Comparison of ENCODE assay signal across 23 cellular contexts in the genomic region with DNA sequence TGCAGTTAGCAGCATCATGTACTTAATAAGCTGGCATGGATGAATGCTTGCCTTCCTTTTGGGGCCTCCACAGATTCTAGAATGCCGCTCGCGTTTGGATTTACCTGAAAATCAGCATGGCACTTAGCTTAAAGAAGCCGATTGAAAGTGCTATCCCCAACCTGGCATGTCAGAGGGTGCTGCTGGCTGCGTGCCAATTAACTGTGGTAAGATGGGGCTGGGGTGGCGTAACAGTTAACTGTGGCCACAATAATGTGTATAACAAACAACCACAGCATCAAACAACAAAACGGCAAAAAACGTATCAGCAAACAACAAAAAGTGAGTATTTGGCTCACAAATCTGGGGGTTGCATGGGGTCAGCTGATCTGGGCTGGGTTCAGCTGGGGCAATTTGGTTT.
A peak's percentile ranks its signal among the peaks of the same experiment; 100 is the strongest.
DNase-seq lines count a peak whose midpoint lies in the region; FAIRE-seq and TF ChIP-seq lines count a peak whose summit lies in the region.
"Had no signal": no experiment of that assay in that cellular context is flagged by ENCODE, and none has a peak within 500 bp of the region (broad histone marks: within the 10 kb centered on the region; RNA-seq: fewer than 3 reads in every experiment).

No MANE protein-coding gene starts in this region.

- H3K27me3 ChIP-seq in astrocyte (ENCODE audit: insufficient read depth, low read length) (no peaks in the 10 kb centered on the region), smooth muscle cell (ENCODE audit: low read depth) (no peaks in the 10 kb centered on the region)
- H3K27me3 ChIP-seq: BE2C; BLaER1 treated with 17β-estradiol and CSF1 and Interleukin-3, amounts not matched to agents 10 nM and 100 nM had no signal

- H3K36me3 Mint-ChIP-seq in astrocyte (ENCODE audit: low read depth, unreplicated experiment) = no peaks in the 10 kb centered on the region
- H3K36me3 Mint-ChIP-seq: CD14-positive monocyte; CD8-positive, alpha-beta memory T cell had no signal

- no peak overlapping the region for H3K27ac Mint-ChIP-seq in astrocyte (ENCODE audit: unreplicated experiment)
- H3K27ac Mint-ChIP-seq: CD14-positive monocyte; CD4-positive, alpha-beta T cell; CD8-positive, alpha-beta memory T cell; GM23338; H9 had no signal

- H3K9me3 Mint-ChIP-seq in astrocyte (ENCODE audit: unreplicated experiment) = no peaks in the 10 kb centered on the region
- H3K9me3 Mint-ChIP-seq: CD4-positive, alpha-beta T cell; GM23338 had no signal

- H3K27ac ChIP-seq in astrocyte (ENCODE audit: low read depth, low read length) (no peak overlapping the region), smooth muscle cell (ENCODE audit: low read depth) (no peak overlapping the region)
- H3K27ac ChIP-seq: A549; BLaER1 treated with 17β-estradiol and CSF1 and Interleukin-3, amounts not matched to agents 10 nM and 100 nM had no signal

- H2AFZ ChIP-seq in astrocyte (ENCODE audit: low read depth, low read length) = no peak overlapping the region
- H2AFZ ChIP-seq in smooth muscle cell (ENCODE audit: low read depth) = no peak overlapping the region
- H2AFZ ChIP-seq: GM23338 had no signal

- no peak overlapping the region for H3K4me2 ChIP-seq in astrocyte (ENCODE audit: low read length)
- H3K4me2 ChIP-seq in smooth muscle cell = no peak overlapping the region
- H3K4me2 ChIP-seq: A549; BLaER1 treated with 17β-estradiol and CSF1 and Interleukin-3, amounts not matched to agents 10 nM and 100 nM; GM23338 had no signal

- H3K9ac ChIP-seq in astrocyte (ENCODE audit: low read length) (no peak overlapping the region), smooth muscle cell (ENCODE audit: low read depth) (no peak overlapping the region)
- H3K9ac ChIP-seq: BLaER1 treated with 17β-estradiol and CSF1 and Interleukin-3, amounts not matched to agents 10 nM and 100 nM had no signal

- no peaks in the 10 kb centered on the region for H3K4me1 ChIP-seq in astrocyte (ENCODE audit: insufficient read depth, low read length)
- H3K4me1 ChIP-seq in smooth muscle cell (ENCODE audit: low read depth) = no peaks in the 10 kb centered on the region
- H3K4me1 ChIP-seq: A549; BE2C; BLaER1 treated with 17β-estradiol and CSF1 and Interleukin-3, amounts not matched to agents 10 nM and 100 nM had no signal

- H4K20me1 ChIP-seq in astrocyte (ENCODE audit: insufficient read depth, low read length) (no peaks in the 10 kb centered on the region), smooth muscle cell (ENCODE audit: low read depth) (no peaks in the 10 kb centered on the region)
- H4K20me1 ChIP-seq: BLaER1 treated with 17β-estradiol and CSF1 and Interleukin-3, amounts not matched to agents 10 nM and 100 nM had no signal

- no peak for TF ChIP-seq CTCF in astrocyte (IDR thresholded peaks at IDR 0.05; ENCODE audit: insufficient read depth, low read depth, low read length)
- no peak for TF ChIP-seq CTCF in GM10266 (IDR thresholded peaks at IDR 0.05; ENCODE audit: control insufficient read depth, insufficient read depth, low read depth, missing control alignments)
- no peak for TF ChIP-seq CTCF in smooth muscle cell (IDR thresholded peaks at IDR 0.05; ENCODE audit: borderline replicate concordance, insufficient read depth, poor library complexity, severe bottlenecking)

- H3K9me3 ChIP-seq in astrocyte (ENCODE audit: insufficient read depth, low read depth, low read length) (no peaks in the 10 kb centered on the region), smooth muscle cell (replicated peaks; ENCODE audit: low read depth) (no peaks in the 10 kb centered on the region)
- H3K9me3 ChIP-seq: A549, BE2C had no signal

- H3K36me3 ChIP-seq in astrocyte (ENCODE audit: insufficient read depth, low read length) (no peaks in the 10 kb centered on the region), smooth muscle cell (ENCODE audit: low read depth) (no peaks in the 10 kb centered on the region)
- H3K36me3 ChIP-seq: BE2C; BLaER1 treated with 17β-estradiol and CSF1 and Interleukin-3, amounts not matched to agents 10 nM and 100 nM had no signal

- H3K79me2 ChIP-seq in astrocyte (ENCODE audit: insufficient read depth, low read length) (no peaks in the 10 kb centered on the region), smooth muscle cell (ENCODE audit: low read depth) (no peaks in the 10 kb centered on the region)

- WGBS in smooth muscle cell (ENCODE audit: low lambda C conversion rate) = 83% methylated on average over 8 of the region's 8 CpGs

- DNase-seq in NCI-H345 (lab: John Stamatoyannopoulos, UW) = peak; percentile 1
- no peak for DNase-seq in NCI-H345 treated with DMSO at 0.1 percent for 48 hours (lab: John Stamatoyannopoulos, UW; ENCODE audit: unreplicated experiment)
- no peak for DNase-seq in HTR-8/SVneo (ENCODE audit: insufficient read length, low spot score)
- DNase-seq in astrocyte (ENCODE audit: low read depth) = no peak
- no peak for DNase-seq in GM10266 (ENCODE audit: extremely low spot score)
- DNase-seq in smooth muscle cell (lab: John Stamatoyannopoulos, UW; ENCODE audit: unreplicated experiment) = no peak
- DNase-seq: 8988T; ACHN; AML-193; BE2C; CD4-positive, alpha-beta T cell; CD8-positive, alpha-beta memory T cell; DMS 273 treated with DMSO at 0.1 percent for 48 hours; DMS79; EL; GDM1; H9 had no signal

- no peaks in the 10 kb centered on the region for H3K27me3 Mint-ChIP-seq in astrocyte (ENCODE audit: low read depth, unreplicated experiment)
- H3K27me3 Mint-ChIP-seq: CD4-positive, alpha-beta T cell had no signal

- H3K4me3 Mint-ChIP-seq in astrocyte (ENCODE audit: unreplicated experiment) = no peak overlapping the region
- H3K4me3 Mint-ChIP-seq: CD14-positive monocyte; CD4-positive, alpha-beta T cell; CD8-positive, alpha-beta memory T cell; GM23338; H9 had no signal

- peaks cover 4% of the 10 kb centered on the region for H3K4me1 Mint-ChIP-seq in astrocyte (ENCODE audit: low read depth, unreplicated experiment)
- H3K4me1 Mint-ChIP-seq: CD14-positive monocyte; CD8-positive, alpha-beta memory T cell had no signal

- H3K4me3 ChIP-seq in astrocyte (ENCODE audit: insufficient read depth, low read depth, low read length) (no peak overlapping the region), smooth muscle cell (no peak overlapping the region)
- H3K4me3 ChIP-seq: A549; BLaER1 treated with 17β-estradiol and CSF1 and Interleukin-3, amounts not matched to agents 10 nM and 100 nM; GM23338 had no signal

- peak; percentile 72 for FAIRE-seq in HTR-8/SVneo (lab: Jason Lieb, UNC)
- FAIRE-seq in astrocyte (lab: Jason Lieb, UNC) = peak; percentile 76
- FAIRE-seq: GM12891, GM18507 had no signal

- no peaks in the 10 kb centered on the region for H3F3A ChIP-seq in smooth muscle cell (ENCODE audit: low read depth)
